In the genomic region with DNA sequence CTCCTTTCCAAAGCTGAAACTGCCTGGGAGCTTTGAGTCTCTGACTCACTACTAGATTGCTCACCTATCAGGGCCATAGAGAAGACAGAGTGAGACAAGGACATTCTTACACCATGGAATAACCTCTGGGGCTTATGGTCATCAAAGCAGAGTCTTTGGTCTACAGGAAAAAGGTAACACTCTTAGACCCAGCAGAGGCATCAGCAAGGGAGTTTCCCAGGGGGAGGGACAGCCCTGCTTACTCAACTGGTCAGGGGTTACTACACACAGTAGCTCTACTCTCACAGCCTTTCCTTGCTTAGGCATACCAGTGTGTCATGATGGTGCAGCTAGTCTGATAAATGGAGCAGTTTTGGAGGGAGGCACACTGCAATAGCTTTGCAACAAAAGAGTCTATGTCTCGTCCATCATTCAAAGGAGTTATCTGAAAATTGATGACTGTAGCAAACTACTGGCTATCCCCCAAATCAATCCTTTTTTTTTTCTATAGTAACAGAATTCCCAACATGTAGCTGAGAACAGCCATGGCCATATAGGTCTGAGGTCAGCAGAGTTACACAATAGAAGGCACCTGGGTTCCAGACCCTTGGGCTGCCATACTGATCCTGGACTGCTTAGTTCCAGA, we compare ENCODE assay signal across 8 cellular contexts. TPM values are rescaled to one million over a fixed set of nuclear protein-coding genes. Genes with fewer than 3 reads are reported as not detected.
DNase-seq lines count a peak whose midpoint lies in the region; ATAC-seq, FAIRE-seq and TF ChIP-seq lines count a peak whose summit lies in the region.

No MANE protein-coding gene starts in this region.

- DNase-seq in activated CD4-positive, alpha-beta T cell treated with anti-CD3 and anti-CD28 coated beads for 48 hours: peak; percentile 55
- no peak for DNase-seq in activated CD4-positive, alpha-beta T cell treated with anti-CD3 and anti-CD28 coated beads, Interleukin-2, amount 50 U/mL, for 4 hours
- DNase-seq in RCC 7860 (ENCODE audit: low spot score) (peak; percentile 97), foreskin fibroblast (peak; percentile 81 to 82), stromal cell of bone marrow (ENCODE audit: low read depth) (peak; percentile 71), HT-29 (ENCODE audit: low spot score) (no peak), MV-4-11 (lab: John Stamatoyannopoulos, UW) (no peak)

- no peak overlapping the region for H3K4me3 ChIP-seq in foreskin fibroblast (ENCODE audit: low read depth in 1 of 2, low read length in 2 of 2)

- peak; percentile 83 for FAIRE-seq in RCC 7860 (lab: Jason Lieb, UNC)

- TF ChIP-seq CTCF in foreskin fibroblast (IDR thresholded peaks at IDR 0.05; ENCODE audit: low read depth, low read length): no peak

- peak; percentile 91 for ATAC-seq in HG02588 (IDR thresholded peaks at IDR 0.05; ENCODE audit: unreplicated experiment)

RNA-seq across cellular contexts. Expression of a gene that starts 22.4 kb away (rescaled TPM):
- total RNA-seq in HT-29 (2014; rRNA removed; shearing (Covaris generic)): not detected in 2 replicates

Comparison
In these comparisons a context has a peak if more than half of its experiments do, and no peak if none do; other contexts are left out.
1. DNase-seq: peak in activated CD4-positive, alpha-beta T cell treated with anti-CD3 and anti-CD28 coated beads for 48 hours (single experiment), RCC 7860 (single experiment), foreskin fibroblast (2 of 2) and stromal cell of bone marrow (single experiment); none in activated CD4-positive, alpha-beta T cell treated with anti-CD3 and anti-CD28 coated beads, Interleukin-2, amount 50 U/mL, for 4 hours (0 of 2), HT-29 (single experiment) and MV-4-11 (single experiment).